ENCODE assay signal across 24 cellular contexts in genomic region chr12:95621725-95622124, GRCh38.
A peak's percentile ranks its signal among the peaks of the same experiment; 100 is the strongest.
DNase-seq lines count a peak whose midpoint lies in the region; ATAC-seq, FAIRE-seq and TF ChIP-seq lines count a peak whose summit lies in the region.
"Had no signal": no experiment of that assay in that cellular context is flagged by ENCODE, and none has a peak within 500 bp of the region (broad histone marks: within the 10 kb centered on the region; RNA-seq: fewer than 3 reads in every experiment).

No MANE protein-coding gene starts in this region.

- intact Hi-C loops in IMR-90 (cut with micrococcal nuclease) (loop anchor here (5.0 kb wide), 2 partner anchors 39 to 111 kb away; no protein-coding TSS in a partner anchor), pancreas (cut with DNase I) (no loop called here)

- H2BK120ac ChIP-seq in H9 (ENCODE audit: low read depth, low read length, poor library complexity, severe bottlenecking): no peak overlapping the region
- H2BK120ac ChIP-seq in IMR-90 (ENCODE audit: low read depth, low read length): peak overlapping the region; percentile 30; the same call in 1 of the 2 replicates

- no peak overlapping the region for H3K18ac ChIP-seq in H9 (ENCODE audit: insufficient read length, low read depth, low read length)
- H3K18ac ChIP-seq in IMR-90 (ENCODE audit: low read depth, low read length): 0 out of 2 replicates have a peak overlapping the region, but pooled peaks have one; percentile 26

- H3K9ac ChIP-seq in H9 (ENCODE audit: extremely low read depth, insufficient read length, low read length) (no peak overlapping the region), IMR-90 (ENCODE audit: low read depth, low read length) (no peak overlapping the region)
- H3K9ac ChIP-seq: BLaER1, GM23248 had no signal

- no peak overlapping the region for H2BK12ac ChIP-seq in H9 (ENCODE audit: insufficient read length, low read depth, low read length)

- H4K91ac ChIP-seq in H9 (ENCODE audit: insufficient read length, low read depth, low read length) (no peak overlapping the region), IMR-90 (ENCODE audit: insufficient read depth, low read depth, low read length) (no peak overlapping the region)

- no peak overlapping the region for H3K4me3 Mint-ChIP-seq in H9
- H3K4me3 Mint-ChIP-seq: B cell; CD4-positive, CD25-positive, alpha-beta regulatory T cell; CD8-positive, alpha-beta T cell; HFFc6 had no signal

- H3K9me1 ChIP-seq in IMR-90 (ENCODE audit: insufficient read depth, low read length): no peaks in the 10 kb centered on the region; the same call in 1 of the 2 replicates

- H2BK20ac ChIP-seq in H9 (ENCODE audit: low read depth, low read length, poor library complexity, severe bottlenecking): no peak overlapping the region
- H2BK20ac ChIP-seq in IMR-90 (ENCODE audit: low read depth, low read length): peak overlapping the region; percentile 64

- no peaks in the 10 kb centered on the region for H3K9me3 Mint-ChIP-seq in H9
- H3K9me3 Mint-ChIP-seq: CD4-positive, CD25-positive, alpha-beta regulatory T cell; CD8-positive, alpha-beta T cell; HFFc6 had no signal

- no peak overlapping the region for H3K4me2 ChIP-seq in H9 (ENCODE audit: insufficient read depth, insufficient read length, low read length)
- no peak overlapping the region for H3K4me2 ChIP-seq in IMR-90 (ENCODE audit: low read depth, low read length)
- H3K4me2 ChIP-seq: BLaER1 had no signal

- no peaks in the 10 kb centered on the region for H3K79me1 ChIP-seq in H9 (ENCODE audit: insufficient read depth, low read depth, low read length, poor library complexity, severe bottlenecking)
- H3K79me1 ChIP-seq in IMR-90 (ENCODE audit: low read depth in 1 of 2, low read length in 2 of 2): no peaks in the 10 kb centered on the region

- H3K27ac ChIP-seq in H9 (ENCODE audit: insufficient read length, low read depth, low read length) (no peak overlapping the region), IMR-90 (ENCODE audit: insufficient read depth, low read length) (no peak overlapping the region), pancreas (no peak overlapping the region)
- H3K27ac ChIP-seq: BLaER1, C4-2B, GM23248 had no signal

- H3K27ac Mint-ChIP-seq in H9: peak overlapping the region in 2 of 3 experiments; percentile 61 to 78; a peak in 3 of 7 replicates
- H3K27ac Mint-ChIP-seq: B cell; CD4-positive, CD25-positive, alpha-beta regulatory T cell; CD8-positive, alpha-beta T cell; HFFc6 had no signal

- H2AFZ ChIP-seq in H9 (ENCODE audit: low read length): no peak overlapping the region
- no peak overlapping the region for H2AFZ ChIP-seq in IMR-90 (replicated peaks; ENCODE audit: low read length, poor library complexity)
- H2AFZ ChIP-seq: GM23248 had no signal

- BruUV-seq in IMR-90 (replicated peaks; lab: Mats Ljungman, UMichigan): no TSS peak

- no peak overlapping the region for H2BK5ac ChIP-seq in H9 (ENCODE audit: insufficient read length, low read length)
- H2BK5ac ChIP-seq in IMR-90 (ENCODE audit: low read depth, low read length, poor library complexity, severe bottlenecking): no peak overlapping the region

- H4K20me1 ChIP-seq in H9 (ENCODE audit: control insufficient read depth, insufficient read depth, insufficient read length) (no peaks in the 10 kb centered on the region), IMR-90 (ENCODE audit: insufficient read depth, low read length) (no peaks in the 10 kb centered on the region)
- H4K20me1 ChIP-seq: BLaER1 had no signal

- H2BK15ac ChIP-seq in H9 (ENCODE audit: low read depth, low read length): no peak overlapping the region
- peak overlapping the region; percentile 74; the same call in 1 of the 3 replicates for H2BK15ac ChIP-seq in IMR-90 (ENCODE audit: low read depth, low read length)

- TF ChIP-seq RAD21 in IMR-90 (IDR thresholded peaks at IDR 0.05; ENCODE audit: low read length): no peak

- no peak overlapping the region for H3K23ac ChIP-seq in H9 (ENCODE audit: insufficient read length, low read depth, low read length)
- H3K23ac ChIP-seq in IMR-90 (ENCODE audit: low read depth, low read length): no peak overlapping the region

- H3K4ac ChIP-seq in H9 (ENCODE audit: low read depth, low read length) (no peak overlapping the region), IMR-90 (ENCODE audit: low read depth, low read length) (no peak overlapping the region)

- H3K36me3 ChIP-seq in IMR-90 (ENCODE audit: control insufficient read depth, insufficient read depth, low read length) (no peaks in the 10 kb centered on the region), pancreas (no peaks in the 10 kb centered on the region)
- H3K36me3 ChIP-seq: BLaER1 had no signal

- CTCF ChIA-PET in IMR-90 (lab: Yijun Ruan, JAX): no interaction called here

- no peaks in the 10 kb centered on the region for H3K9me3 ChIP-seq in H9 (ENCODE audit: control insufficient read depth, low read depth, low read length)
- no peaks in the 10 kb centered on the region for H3K9me3 ChIP-seq in IMR-90 (ENCODE audit: control insufficient read depth, insufficient read depth, low read length)
- H3K9me3 ChIP-seq in pancreas: no peaks in the 10 kb centered on the region
- H3K9me3 ChIP-seq: BLaER1, Caco-2 had no signal

- FAIRE-seq in pancreas (lab: Jason Lieb, UNC): no peak
- FAIRE-seq: GM12878, GM19239, H54 had no signal

- H4K5ac ChIP-seq in H9 (ENCODE audit: insufficient read length, low read depth, low read length) (no peak overlapping the region), IMR-90 (ENCODE audit: low read depth, low read length) (no peak overlapping the region)

- H3K4me3 ChIP-seq in IMR-90 (ENCODE audit: insufficient read depth, low read depth, low read length) (no peak overlapping the region), pancreas (no peak overlapping the region)
- H3K4me3 ChIP-seq: BLaER1, GM12878, GM23248 had no signal

- no peak overlapping the region for H2AK9ac ChIP-seq in IMR-90 (replicated peaks; ENCODE audit: low read depth, low read length, poor library complexity)

- H4K8ac ChIP-seq in H9 (replicated peaks; ENCODE audit: insufficient read length, low read depth, low read length): no peak overlapping the region
- H4K8ac ChIP-seq in IMR-90 (ENCODE audit: low read depth in 2 of 2, low read length in 2 of 2): no peak overlapping the region

- in situ Hi-C loops in IMR-90 (cut with MboI; ENCODE audit: low sequenced_read_pairs): loop anchor here (25.0 kb wide), 1 partner anchor 591 kb away; no protein-coding TSS in a partner anchor

- H3K56ac ChIP-seq in H9 (ENCODE audit: insufficient read length, low read depth, low read length) (no peak overlapping the region), IMR-90 (ENCODE audit: extremely low read depth, insufficient read depth, low read length) (no peak overlapping the region)

- TF ChIP-seq CTCF in H9 (conservative IDR thresholded peaks at IDR 0.05) (no peak), IMR-90 (conservative IDR thresholded peaks at IDR 0.05; ENCODE audit: low read depth, low read length) (no peak), pancreas (IDR thresholded peaks at IDR 0.05) (no peak)

- H3K36me3 Mint-ChIP-seq in H9 (ENCODE audit: insufficient read depth in 1 of 3, low read depth in 3 of 3): no peaks in the 10 kb centered on the region
- H3K36me3 Mint-ChIP-seq: CD4-positive, CD25-positive, alpha-beta regulatory T cell; CD8-positive, alpha-beta T cell had no signal

- H3K14ac ChIP-seq in H9 (ENCODE audit: insufficient read depth, low read length) (no peak overlapping the region), IMR-90 (replicated peaks; ENCODE audit: low read depth, low read length) (no peak overlapping the region)

- H3K27me3 ChIP-seq in H9 (ENCODE audit: insufficient read depth, low read length): no peaks in the 10 kb centered on the region
- no peaks in the 10 kb centered on the region for H3K27me3 ChIP-seq in IMR-90 (ENCODE audit: control insufficient read depth, insufficient read depth, low read length)
- H3K27me3 ChIP-seq in pancreas: no peaks in the 10 kb centered on the region
- H3K27me3 ChIP-seq: BLaER1 had no signal

- ATAC-seq in IMR-90 (ENCODE audit: low read depth) (no peak), HG03469 (IDR thresholded peaks at IDR 0.05; ENCODE audit: unreplicated experiment) (no peak), pancreas (no peak)
- ATAC-seq: CD8-positive, alpha-beta T cell; GM12878; HCT116 had no signal

- H3K27me3 Mint-ChIP-seq in H9 (ENCODE audit: low read depth): no peaks in the 10 kb centered on the region
- H3K27me3 Mint-ChIP-seq: CD4-positive, CD25-positive, alpha-beta regulatory T cell had no signal

- WGBS in H9 (ENCODE audit: extremely low coverage, insufficient read length, low lambda C conversion rate): no CpG with 5 or more reads among the region's 6 CpGs
- 100% methylated on average over 2 of the region's 6 CpGs; no CpG with 5 or more reads in 1 of the 2 experiments for WGBS in IMR-90 (ENCODE audit: extremely low coverage in 2 of 2, insufficient read length in 1 of 2), 2 experiments
- WGBS in pancreas, 2 donors: 94 to 96% methylated on average over 6 of the region's 6 CpGs

- H3K4me1 Mint-ChIP-seq in H9: peaks cover 16 to 21% of the 10 kb centered on the region in 2 experiments
- H3K4me1 Mint-ChIP-seq: CD4-positive, CD25-positive, alpha-beta regulatory T cell had no signal

- H3K23me2 ChIP-seq in H9 (ENCODE audit: insufficient read length, low read depth, low read length, poor library complexity, severe bottlenecking): no peaks in the 10 kb centered on the region

- POLR2A ChIA-PET in IMR-90 (lab: Charles Lee; ENCODE audit: unreplicated experiment): no interaction called here

- TF ChIP-seq POLR2A in IMR-90 (IDR thresholded peaks at IDR 0.05; ENCODE audit: low read depth, low read length): no peak

- H3K4me1 ChIP-seq in H9 (ENCODE audit: insufficient read depth, low read length): no peaks in the 10 kb centered on the region; the same call in 1 of the 2 replicates
- peaks cover 3% of the 10 kb centered on the region for H3K4me1 ChIP-seq in IMR-90 (ENCODE audit: control insufficient read depth, insufficient read depth, low read length)
- H3K4me1 ChIP-seq in pancreas: peaks cover 8 to 27% (median 20%) of the 10 kb centered on the region in 3 donors

- H2AK5ac ChIP-seq in H9 (ENCODE audit: insufficient read length, low read length) (no peak overlapping the region), IMR-90 (ENCODE audit: low read depth, low read length) (no peak overlapping the region)

- dilution Hi-C loops in IMR-90 (cut with HindIII; ENCODE audit: low sequenced_read_pairs, unreplicated experiment): no loop called here

- H3T11ph ChIP-seq in H9 (ENCODE audit: low read length): no peak overlapping the region

- DNase-seq in NCI-H82 (lab: John Stamatoyannopoulos, UW) (peak; percentile 74), NCI-H82 treated with DMSO at 0.1 percent for 48 hours (lab: John Stamatoyannopoulos, UW; ENCODE audit: unreplicated experiment) (no peak), H9 (no peak), IMR-90 (no peak), pancreas (no peak)
- DNase-seq in activated effector memory CD4-positive, alpha-beta T cell treated with Interleukin-2 at 50 U/mL for 16 hours: no peak
- DNase-seq: 8988T; Caco-2; CD4-positive, CD25-positive, alpha-beta regulatory T cell; CD8-positive, alpha-beta T cell; DMS 273 treated with DMSO at 0.1 percent for 48 hours; DMS79; EL; GDM1; GM23248; HFFc6 had no signal

- no peaks in the 10 kb centered on the region for H3K79me2 ChIP-seq in H9 (ENCODE audit: insufficient read depth, low read length)

TF ChIP-seq in IMR-90, 13 proteins besides CTCF, POLR2A, EP300 and RAD21 (continues in another document):
- TF ChIP-seq MXI1 (IDR thresholded peaks at IDR 0.05; ENCODE audit: borderline replicate concordance, low read depth, low read length) (no peak), MAFK (IDR thresholded peaks at IDR 0.05; ENCODE audit: low read depth, low read length) (no peak)
